In genomic region chr14:32102152-32102787, GRCh38 we compare ENCODE assay signal across 8 cellular contexts. TPM values are rescaled to one million over a fixed set of nuclear protein-coding genes. Genes with fewer than 3 reads are reported as not detected.
DNase-seq lines count a peak whose midpoint lies in the region; ATAC-seq and TF ChIP-seq lines count a peak whose summit lies in the region.

No MANE protein-coding gene starts in this region.

- peak; percentile 67 for ATAC-seq in GM18508 (IDR thresholded peaks at IDR 0.05; ENCODE audit: insufficient read depth, unreplicated experiment)
- ATAC-seq in GM21576 (IDR thresholded peaks at IDR 0.05; ENCODE audit: unreplicated experiment) = peak; percentile 90
- peak; percentile 73 for ATAC-seq in HG03469 (IDR thresholded peaks at IDR 0.05; ENCODE audit: unreplicated experiment)
- no peak for ATAC-seq in left colon

- intact Hi-C loops in left colon (cut with DNase I, micrococcal nuclease) = no loop called here

- peak; percentile 52 for DNase-seq in central memory CD4-positive, alpha-beta T cell
- DNase-seq in NCI-H2107 treated with DMSO at 0.1 percent for 48 hours (lab: John Stamatoyannopoulos, UW; ENCODE audit: unreplicated experiment) (no peak), GM10266 (ENCODE audit: extremely low spot score) (no peak), left colon (no peak), hepatic stellate cell (ENCODE audit: low spot score) (no peak)

- TF ChIP-seq CTCF in GM10266 (IDR thresholded peaks at IDR 0.05; ENCODE audit: control insufficient read depth, insufficient read depth, low read depth, missing control alignments) = no peak

RNA-seq across cellular contexts. Expression of gene ARHGAP5, which starts 25.2 kb away (rescaled TPM):
- total RNA-seq in left colon = 100 to 1,000 TPM; 110 to 133 TPM
